Comparison of ENCODE assay signal across 14 cellular contexts in genomic region chr10:125060038-125060437, GRCh38.
A peak's percentile ranks its signal among the peaks of the same experiment; 100 is the strongest.
DNase-seq lines count a peak whose midpoint lies in the region; ATAC-seq, FAIRE-seq and TF ChIP-seq lines count a peak whose summit lies in the region.
"Had no signal": no experiment of that assay in that cellular context is flagged by ENCODE, and none has a peak within 500 bp of the region (broad histone marks: within the 10 kb centered on the region; RNA-seq: fewer than 3 reads in every experiment).

No MANE protein-coding gene starts in this region.

- FAIRE-seq in GM19239 (lab: Jason Lieb, UNC), result no peak

- H3K4me1 ChIP-seq in lower lobe of right lung, result peaks cover 98% of the 10 kb centered on the region
- H3K4me1 ChIP-seq in stomach smooth muscle (ENCODE audit: control insufficient read depth, insufficient read depth, low read length), result peaks cover 96% of the 10 kb centered on the region

- H3K27me3 ChIP-seq in lower lobe of right lung (ENCODE audit: low read depth) (no peaks in the 10 kb centered on the region), stomach smooth muscle (ENCODE audit: control insufficient read depth in 1 of 2, insufficient read depth in 2 of 2, low read length in 2 of 2) (no peaks in the 10 kb centered on the region)

- intact Hi-C loops in lower lobe of right lung (cut with DNase I), result no loop called here

- H3K4me3 ChIP-seq in LNCaP clone FGC (ENCODE audit: low read depth, low read length) (peak overlapping the region; percentile 31), lower lobe of right lung (no peak overlapping the region), stomach smooth muscle (ENCODE audit: low read length in 2 of 2) (peak overlapping the region; percentile 15 to 52)
- H3K4me3 ChIP-seq: PC-9 had no signal

- H3K27ac ChIP-seq in cingulate gyrus (ENCODE audit: low read depth, low read length) (peak overlapping the region; percentile 94), lower lobe of right lung (peak overlapping the region; percentile 41), stomach smooth muscle (ENCODE audit: low read length) (peak overlapping the region; percentile 66)
- H3K27ac ChIP-seq: PC-9 had no signal

- no peaks in the 10 kb centered on the region for H3K9me3 ChIP-seq in lower lobe of right lung
- H3K9me3 ChIP-seq in stomach smooth muscle (ENCODE audit: control insufficient read depth in 2 of 2, low read length in 2 of 2), result no peaks in the 10 kb centered on the region

- H3K9ac ChIP-seq in stomach smooth muscle (ENCODE audit: low read length in 2 of 2), result no peak overlapping the region

- TF ChIP-seq CTCF in LNCaP clone FGC (IDR thresholded peaks at IDR 0.05; ENCODE audit: control insufficient read depth, extremely low read depth, insufficient read depth), result no peak
- no peak for TF ChIP-seq CTCF in lower lobe of right lung (IDR thresholded peaks at IDR 0.05)

- H3K36me3 ChIP-seq in lower lobe of right lung (no peaks in the 10 kb centered on the region), stomach smooth muscle (ENCODE audit: control insufficient read depth in 2 of 2, insufficient read depth in 2 of 2, low read length in 2 of 2) (no peaks in the 10 kb centered on the region)

- ATAC-seq in lower lobe of right lung (no peak), GM18502 (IDR thresholded peaks at IDR 0.05; ENCODE audit: poor library complexity, unreplicated experiment) (no peak)
- ATAC-seq: activated T-cell treated with anti-CD3 and anti-CD28 coated beads, Interleukin-2, amount 50 U/mL, for 4 hours had no signal

- no peak for DNase-seq in LNCaP clone FGC (ENCODE audit: low read depth)
- no peak for DNase-seq in lower lobe of right lung
- DNase-seq in activated T-cell treated with anti-CD3 and anti-CD28 coated beads for 4 hours, result no peak
- no peak for DNase-seq in GM19239 (ENCODE audit: insufficient read length, low spot score)
- DNase-seq in AG08396 (ENCODE audit: low spot score), result no peak
- DNase-seq: activated T-cell treated with anti-CD3 and anti-CD28 coated beads, Interleukin-2, amount 50 U/mL, for 4 hours; CD4-positive, CD25-positive, alpha-beta regulatory T cell; GOT3; NCI-H2107; PC-9; stimulated activated naive CD4-positive, alpha-beta T cell had no signal

Comparison
In these comparisons a context has a peak if more than half of its experiments do, and no peak if none do; other contexts are left out.
1. H3K27ac ChIP-seq: peak in every context shown above with its lines; median percentile 94 in cingulate gyrus; 66 in stomach smooth muscle; 41 in lower lobe of right lung.